Comparison of ENCODE assay signal across 18 cellular contexts in genomic region chr3:129561619-129562248, GRCh38. TPM values are rescaled to one million over a fixed set of nuclear protein-coding genes. Genes with fewer than 3 reads are reported as not detected.
DNase-seq lines count a peak whose midpoint lies in the region; ATAC-seq and TF ChIP-seq lines count a peak whose summit lies in the region.
"Had no signal": no experiment of that assay in that cellular context is flagged by ENCODE, and none has a peak within 500 bp of the region (broad histone marks: within the 10 kb centered on the region; RNA-seq: fewer than 3 reads in every experiment).

No MANE protein-coding gene starts in this region.

- H3K36me3 Mint-ChIP-seq in activated naive CD4-positive, alpha-beta T cell treated with anti-CD3 and anti-CD28 coated beads, Interleukin-2, amount 10 ng/mL, durations not matched to agents 7 days and 5 days, result no peaks in the 10 kb centered on the region
- H3K36me3 Mint-ChIP-seq: mesothelial cell of epicardium had no signal

- H3K4me1 Mint-ChIP-seq in activated naive CD4-positive, alpha-beta T cell treated with anti-CD3 and anti-CD28 coated beads, Interleukin-2, amount 10 ng/mL, durations not matched to agents 7 days and 5 days, result peaks cover 4% of the 10 kb centered on the region

- no peaks in the 10 kb centered on the region for H3K27me3 ChIP-seq in ACC112 (ENCODE audit: insufficient read depth, low read length)
- H3K27me3 ChIP-seq in right atrium auricular region, result no peaks in the 10 kb centered on the region
- H3K27me3 ChIP-seq in gastrocnemius medialis, result no peaks in the 10 kb centered on the region

- no peaks in the 10 kb centered on the region for H3K9me3 Mint-ChIP-seq in activated naive CD4-positive, alpha-beta T cell treated with anti-CD3 and anti-CD28 coated beads, Interleukin-2, amount 10 ng/mL, durations not matched to agents 7 days and 5 days
- H3K9me3 Mint-ChIP-seq: H9, mesothelial cell of epicardium had no signal

- no peaks in the 10 kb centered on the region for H3K9me3 ChIP-seq in SK-N-MC (ENCODE audit: low read depth, low read length)
- H3K9me3 ChIP-seq in right atrium auricular region, result no peaks in the 10 kb centered on the region
- H3K9me3 ChIP-seq in gastrocnemius medialis, result no peaks in the 10 kb centered on the region

- no peak overlapping the region for H3K4me3 Mint-ChIP-seq in activated naive CD4-positive, alpha-beta T cell treated with anti-CD3 and anti-CD28 coated beads, Interleukin-2, amount 10 ng/mL, durations not matched to agents 7 days and 5 days
- H3K4me3 Mint-ChIP-seq: H9, mesothelial cell of epicardium had no signal

- H3K4me3 ChIP-seq in ACC112 (ENCODE audit: low read depth, low read length), result no peak overlapping the region
- H3K4me3 ChIP-seq in SK-N-MC, result no peak overlapping the region; the same call in 1 of the 2 replicates
- no peak overlapping the region for H3K4me3 ChIP-seq in right atrium auricular region
- H3K4me3 ChIP-seq in gastrocnemius medialis, result no peak overlapping the region

- H3K27me3 Mint-ChIP-seq in activated naive CD4-positive, alpha-beta T cell treated with anti-CD3 and anti-CD28 coated beads, Interleukin-2, amount 10 ng/mL, durations not matched to agents 7 days and 5 days, result peaks cover 25% of the 10 kb centered on the region

- intact Hi-C loops in gastrocnemius medialis (cut with DNase I; ENCODE audit: low total_unique reads), result no loop called here

- no peak overlapping the region for H3K27ac Mint-ChIP-seq in activated naive CD4-positive, alpha-beta T cell treated with anti-CD3 and anti-CD28 coated beads, Interleukin-2, amount 10 ng/mL, durations not matched to agents 7 days and 5 days
- H3K27ac Mint-ChIP-seq: mesothelial cell of epicardium had no signal

- in situ Hi-C loops in gastrocnemius medialis (cut with MboI; ENCODE audit: low sequenced_read_pairs in 4 of 4), result no loop called here

- no peak for TF ChIP-seq POLR2A in gastrocnemius medialis (IDR thresholded peaks at IDR 0.05)

- peak overlapping the region; percentile 56 for H3K27ac ChIP-seq in ACC112 (ENCODE audit: low read depth, low read length)
- peak overlapping the region; percentile 76 for H3K27ac ChIP-seq in SK-N-MC
- peak overlapping the region; percentile 77 to 81 for H3K27ac ChIP-seq in right atrium auricular region
- peak overlapping the region; percentile 66 to 76 (median 72) for H3K27ac ChIP-seq in gastrocnemius medialis

- CTCF ChIA-PET in activated naive CD4-positive, alpha-beta T cell treated with anti-CD3 and anti-CD28 coated beads, Interleukin-2, amount 10 ng/mL, durations not matched to agents 7 days and 5 days (lab: Charles Lee), result no interaction called here

- ATAC-seq in gastrocnemius medialis (no peak), GM21360 (IDR thresholded peaks at IDR 0.05; ENCODE audit: unreplicated experiment) (no peak), HG03196 (IDR thresholded peaks at IDR 0.05; ENCODE audit: unreplicated experiment) (no peak)
- ATAC-seq in activated CD4-positive, CD25-positive, alpha-beta regulatory T cell treated with anti-CD3 and anti-CD28 coated beads, Interleukin-2, amount 50 U/mL, for 24 hours, result no peak

- no peak for DNase-seq in SK-N-MC (ENCODE audit: low read depth, low spot score)
- DNase-seq in right atrium auricular region (ENCODE audit: low spot score), result no peak
- no peak for DNase-seq in gastrocnemius medialis
- no peak for DNase-seq in activated naive CD4-positive, alpha-beta T cell treated with anti-CD3 and anti-CD28 coated beads, Interleukin-2, amount 10 ng/mL, durations not matched to agents 7 days and 5 days
- DNase-seq: activated effector memory CD4-positive, alpha-beta T cell treated with Interleukin-2 at 50 U/mL for 16 hours; effector CD4-positive, alpha-beta T cell; H9; NCI-H1105 treated with DMSO at 0.1 percent for 48 hours; NCI-H2227 treated with DMSO at 0.1 percent for 48 hours; SIG-M5; stimulated activated CD4-positive, alpha-beta T cell treated with anti-CD3 and anti-CD28 coated beads, Interleukin-4, amount 100 ng/mL, for 24 hours had no signal

- H3K79me2 ChIP-seq in ACC112 (ENCODE audit: control insufficient read depth, insufficient read depth, low read length, unreplicated experiment), result no peaks in the 10 kb centered on the region

- H3K36me3 ChIP-seq in ACC112 (ENCODE audit: insufficient read depth, low read length) (peaks cover 7% of the 10 kb centered on the region; the same call in 1 of the 2 replicates), SK-N-MC (ENCODE audit: insufficient read depth, low read length) (peaks cover 55% of the 10 kb centered on the region), right atrium auricular region (peaks cover 49% of the 10 kb centered on the region), gastrocnemius medialis (no peaks in the 10 kb centered on the region)

- H3K9ac ChIP-seq in SK-N-MC (ENCODE audit: insufficient read length), result no peak overlapping the region

- no peak overlapping the region for H2AFZ ChIP-seq in ACC112 (ENCODE audit: low read length, unreplicated experiment)

- H3K4me1 ChIP-seq in ACC112 (ENCODE audit: control insufficient read depth, insufficient read depth, low read length, unreplicated experiment) (peaks cover 55% of the 10 kb centered on the region), right atrium auricular region (peaks cover 0 to 90% of the 10 kb centered on the region in 2 donors), gastrocnemius medialis (peaks cover 32 to 37% of the 10 kb centered on the region in 2 donors)

- no peak for TF ChIP-seq CTCF in right atrium auricular region (IDR thresholded peaks at IDR 0.05)
- no peak for TF ChIP-seq CTCF in gastrocnemius medialis (IDR thresholded peaks at IDR 0.05 in 4 of 5, conservative IDR thresholded peaks at IDR 0.05 in 1 of 5)

RNA-seq across cellular contexts. Expression of gene H1-8, which starts 18.8 kb away (rescaled TPM):
- total RNA-seq in right atrium auricular region (not detected), gastrocnemius medialis (not detected)
- total RNA-seq: fibroblast of villous mesenchyme, H9, mesothelial cell of epicardium, posterior vena cava had no signal

RNA-seq across cellular contexts. Expression of gene RHO, which starts 33.3 kb away (rescaled TPM):
- total RNA-seq in right atrium auricular region (not detected), gastrocnemius medialis (not detected)
- total RNA-seq: fibroblast of villous mesenchyme, H9, posterior vena cava had no signal

RNA-seq across cellular contexts. Expression of gene PLXND1, which starts 44.7 kb away (rescaled TPM):
- total RNA-seq in right atrium auricular region (10 to 100 TPM; 44.5 to 93.1 TPM), gastrocnemius medialis (10 to 100 TPM; 15.7 to 70.9 (median 19.9) TPM)
